Comparison of ENCODE assay signal across 19 cellular contexts in the genomic region with DNA sequence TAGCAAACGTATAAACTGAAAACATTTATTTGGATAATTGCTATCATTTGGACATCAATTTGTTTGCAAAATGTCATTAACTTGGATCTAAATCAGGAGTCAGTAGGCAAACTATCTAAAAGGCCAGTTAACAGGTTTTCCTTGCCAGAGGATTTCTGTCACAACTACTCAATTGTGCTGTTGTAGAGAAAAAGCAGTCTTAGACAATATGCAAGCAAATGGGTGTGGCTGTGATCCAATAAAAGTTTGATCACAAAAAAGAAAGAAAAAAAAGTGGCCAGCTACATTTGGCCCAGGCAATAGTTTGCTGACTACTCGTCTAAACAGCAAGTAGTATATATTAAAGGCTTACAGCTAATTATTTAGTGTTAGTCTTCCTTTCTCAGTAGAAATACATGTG.
"Had no signal": no experiment of that assay in that cellular context is flagged by ENCODE, and none has a peak within 500 bp of the region (broad histone marks: within the 10 kb centered on the region; RNA-seq: fewer than 3 reads in every experiment).

No MANE protein-coding gene starts in this region.

- H3K9ac ChIP-seq: parathyroid adenoma had no signal

- H3K4me1 ChIP-seq: gastrocnemius medialis, lower lobe of right lung, parathyroid adenoma, psoas muscle had no signal

- H3K4me3 ChIP-seq: gastrocnemius medialis, lower lobe of right lung, psoas muscle, sigmoid colon, skin epidermis, thoracic aorta had no signal

- H2AFZ ChIP-seq: parathyroid adenoma had no signal

- DNase-seq: effector memory CD4-positive, alpha-beta T cell; gastrocnemius medialis; glutamatergic neuron; lower lobe of right lung; mesenchymal stem cell; midbrain; nephron progenitor cell; psoas muscle; retina; stimulated activated CD4-positive, alpha-beta T cell treated with anti-CD3 and anti-CD28 coated beads, Interleukin-2, amount 100 ng/mL, for 24 hours; stimulated activated CD4-positive, alpha-beta T cell treated with anti-CD3 and anti-CD28 coated beads, Interleukin-4, amount 100 ng/mL, for 4 hours; stimulated activated naive B cell treated with anti-CD40 and anti-IgM and Interleukin-4, amounts not matched to agents 10 μg/mL and 1 μg/mL and 100 μg/mL, for 72 hours; stimulated activated naive CD8-positive, alpha-beta T cell treated with anti-CD3 and anti-CD28 coated beads, Interleukin-15, amount 100 ng/mL, for 72 hours; trophoblast cell had no signal

- H3K36me3 Mint-ChIP-seq: stimulated activated naive B cell treated with anti-CD40 and anti-IgM and Interleukin-4, amounts not matched to agents 10 μg/mL and 1 μg/mL and 100 μg/mL, for 72 hours had no signal

- H3K9me3 Mint-ChIP-seq: nephron progenitor cell had no signal

- H3K4me1 Mint-ChIP-seq: nephron progenitor cell; stimulated activated naive CD8-positive, alpha-beta T cell treated with anti-CD3 and anti-CD28 coated beads, Interleukin-15, amount 100 ng/mL, for 72 hours had no signal

- H3K4me3 Mint-ChIP-seq: nephron progenitor cell; stimulated activated naive B cell treated with anti-CD40 and anti-IgM and Interleukin-4, amounts not matched to agents 10 μg/mL and 1 μg/mL and 100 μg/mL, for 72 hours; stimulated activated naive CD8-positive, alpha-beta T cell treated with anti-CD3 and anti-CD28 coated beads, Interleukin-15, amount 100 ng/mL, for 72 hours had no signal

- H3K79me2 ChIP-seq: parathyroid adenoma had no signal

- H3K27ac Mint-ChIP-seq: stimulated activated naive B cell treated with anti-CD40 and anti-IgM and Interleukin-4, amounts not matched to agents 10 μg/mL and 1 μg/mL and 100 μg/mL, for 72 hours; stimulated activated naive CD8-positive, alpha-beta T cell treated with anti-CD3 and anti-CD28 coated beads, Interleukin-15, amount 100 ng/mL, for 72 hours had no signal

- H3K36me3 ChIP-seq: gastrocnemius medialis, lower lobe of right lung, sigmoid colon, thoracic aorta had no signal

- H3K27me3 Mint-ChIP-seq: stimulated activated naive B cell treated with anti-CD40 and anti-IgM and Interleukin-4, amounts not matched to agents 10 μg/mL and 1 μg/mL and 100 μg/mL, for 72 hours; stimulated activated naive CD8-positive, alpha-beta T cell treated with anti-CD3 and anti-CD28 coated beads, Interleukin-15, amount 100 ng/mL, for 72 hours had no signal

- ATAC-seq: esophagus mucosa; gastrocnemius medialis; psoas muscle; stimulated activated naive B cell treated with anti-CD40 and anti-IgM and Interleukin-4, amounts not matched to agents 10 μg/mL and 1 μg/mL and 100 μg/mL, for 72 hours; stimulated activated naive CD8-positive, alpha-beta T cell treated with anti-CD3 and anti-CD28 coated beads, Interleukin-15, amount 100 ng/mL, for 72 hours had no signal

- H3K27ac ChIP-seq: gastrocnemius medialis, lower lobe of right lung, psoas muscle, thoracic aorta had no signal

- H3K27me3 ChIP-seq: gastrocnemius medialis, sigmoid colon had no signal

- H3K9me3 ChIP-seq: gastrocnemius medialis, lower lobe of right lung, psoas muscle, sigmoid colon, thoracic aorta had no signal
